In genomic region chr22:29348956-29349355, GRCh38 we compare ENCODE assay signal across 27 cellular contexts. TPM values are rescaled to one million over a fixed set of nuclear protein-coding genes. Genes with fewer than 3 reads are reported as not detected.
DNase-seq lines count a peak whose midpoint lies in the region; ATAC-seq, FAIRE-seq and TF ChIP-seq lines count a peak whose summit lies in the region.
"Had no signal": no experiment of that assay in that cellular context is flagged by ENCODE, and none has a peak within 500 bp of the region (broad histone marks: within the 10 kb centered on the region; RNA-seq: fewer than 3 reads in every experiment).

No MANE protein-coding gene starts in this region.

- no peak overlapping the region for H2BK120ac ChIP-seq in neuronal stem cell (ENCODE audit: low read depth, low read length)

- H3K14ac ChIP-seq in neuronal stem cell (ENCODE audit: low read length): no peak overlapping the region

- no peaks in the 10 kb centered on the region for H3K9me3 ChIP-seq in neuronal stem cell (replicated peaks in 1 of 2; ENCODE audit: control insufficient read depth in 2 of 2, insufficient read depth in 1 of 2, low read depth in 1 of 2, low read length in 2 of 2)
- H3K9me3 ChIP-seq in esophagus squamous epithelium: no peaks in the 10 kb centered on the region
- H3K9me3 ChIP-seq: ascending aorta, spleen, tibial nerve had no signal

- no peak overlapping the region for H3K9ac ChIP-seq in neuronal stem cell (ENCODE audit: low read depth, low read length, poor library complexity)

- H3K18ac ChIP-seq in neuronal stem cell (ENCODE audit: low read length): no peak overlapping the region

- H2BK15ac ChIP-seq in neuronal stem cell (ENCODE audit: low read length): no peak overlapping the region

- no peak for DNase-seq in GM12892 (ENCODE audit: insufficient read length)
- peak; percentile 88 for DNase-seq in NCI-H510A (lab: John Stamatoyannopoulos, UW)
- no peak for DNase-seq in caudate nucleus (lab: John Stamatoyannopoulos, UW)
- DNase-seq in neuronal stem cell (ENCODE audit: low spot score): no peak
- DNase-seq in esophagus squamous epithelium (lab: John Stamatoyannopoulos, UW): no peak
- DNase-seq: activated CD4-positive, alpha-beta T cell treated with anti-CD3 and anti-CD28 coated beads for 4 hours; activated gamma-delta T cell; activated naive CD8-positive, alpha-beta T cell treated with anti-CD3 and anti-CD28 coated beads, Interleukin-2, amount 10 ng/mL, durations not matched to agents 7 days and 5 days; activated T-cell treated with anti-CD3 and anti-CD28 coated beads for 4 hours; CD8-positive, alpha-beta T cell; head of caudate nucleus; HFFc6; IMR-90; MM.1S; NCI-H82; spleen; T-helper 17 cell had no signal

- FAIRE-seq in GM12892 (lab: Jason Lieb, UNC): peak; percentile 30
- FAIRE-seq: keratinocyte had no signal

- TF ChIP-seq POLR2A in GM12892 (IDR thresholded peaks at IDR 0.05; ENCODE audit: low read depth, low read length) (no peak), esophagus squamous epithelium (IDR thresholded peaks at IDR 0.05) (no peak)

- H3K36me3 ChIP-seq in neuronal stem cell (replicated peaks in 1 of 2; ENCODE audit: control insufficient read depth in 2 of 2, insufficient read depth in 2 of 2, low read length in 2 of 2) (peaks cover 39 to 93% of the 10 kb centered on the region in 2 donors), esophagus squamous epithelium (peaks cover 60 to 100% (median 63%) of the 10 kb centered on the region in 3 donors)

- no peak overlapping the region for H4K91ac ChIP-seq in neuronal stem cell (ENCODE audit: low read depth, low read length, poor library complexity)

- ATAC-seq in GM21576 (IDR thresholded peaks at IDR 0.05; ENCODE audit: unreplicated experiment) (no peak), HG02973 (IDR thresholded peaks at IDR 0.05; ENCODE audit: unreplicated experiment) (no peak), HG02840 (IDR thresholded peaks at IDR 0.05; ENCODE audit: low FRiP score, unreplicated experiment) (no peak)
- ATAC-seq: CD8-positive, alpha-beta T cell; right cardiac atrium; SK-N-SH treated with all-trans-retinoic acid at 6 μM for 48 hours; T-helper 17 cell had no signal

- no peak overlapping the region for H2BK12ac ChIP-seq in neuronal stem cell (ENCODE audit: low read length)

- no peak overlapping the region for H4K8ac ChIP-seq in neuronal stem cell (ENCODE audit: low read depth, low read length)

- H3K4me1 ChIP-seq in neuronal stem cell (ENCODE audit: control insufficient read depth in 2 of 2, insufficient read depth in 1 of 2, low read depth in 1 of 2, low read length in 2 of 2) (peaks cover 0 to 10% of the 10 kb centered on the region in 2 donors), esophagus squamous epithelium (peaks cover 0 to 23% (median 0%) of the 10 kb centered on the region in 3 donors)
- H3K4me1 ChIP-seq: spleen, tibial nerve had no signal

- H3K23ac ChIP-seq in neuronal stem cell (ENCODE audit: low read depth, low read length, poor library complexity): peak overlapping the region; percentile 8

- H2BK5ac ChIP-seq in neuronal stem cell (ENCODE audit: low read length): no peak overlapping the region

- no CpG with 5 or more reads among the region's 18 CpGs for WGBS in neuronal stem cell (ENCODE audit: extremely low coverage in 2 of 2, insufficient read length in 2 of 2, insufficient replicate concordance in 1 of 2), 2 donors
- 83% methylated on average over 11 to 14 of the region's 18 CpGs for WGBS in esophagus squamous epithelium, 2 donors

- H3K4me2 ChIP-seq in neuronal stem cell (ENCODE audit: insufficient read depth, low read length, poor library complexity, severe bottlenecking): no peak overlapping the region

- H3K27ac ChIP-seq in caudate nucleus (ENCODE audit: low read depth, low read length) (peak overlapping the region; percentile 11), neuronal stem cell (replicated peaks; ENCODE audit: low read length) (no peak overlapping the region), esophagus squamous epithelium (no peak overlapping the region)
- H3K27ac ChIP-seq: ascending aorta, spleen, tibial nerve had no signal

- no peak overlapping the region for H3K4me3 ChIP-seq in neuronal stem cell (ENCODE audit: low read length in 2 of 2)
- H3K4me3 ChIP-seq in esophagus squamous epithelium: no peak overlapping the region
- H3K4me3 ChIP-seq: ascending aorta, lung, spleen, tibial nerve had no signal

- no peaks in the 10 kb centered on the region for H3K79me1 ChIP-seq in neuronal stem cell (ENCODE audit: low read depth, low read length)

- TF ChIP-seq CTCF in esophagus squamous epithelium (IDR thresholded peaks at IDR 0.05): no peak

- H2AK5ac ChIP-seq in neuronal stem cell (ENCODE audit: low read depth, low read length): no peak overlapping the region

- H3K4ac ChIP-seq in neuronal stem cell (ENCODE audit: low read length): no peak overlapping the region

- H2AFZ ChIP-seq in neuronal stem cell (ENCODE audit: low read length): no peak overlapping the region

- H3K27me3 ChIP-seq in neuronal stem cell (ENCODE audit: control insufficient read depth in 3 of 3, insufficient read depth in 3 of 3, low read depth in 1 of 3, low read length in 3 of 3): no peaks in the 10 kb centered on the region
- no peaks in the 10 kb centered on the region for H3K27me3 ChIP-seq in esophagus squamous epithelium
- H3K27me3 ChIP-seq: ascending aorta, spleen, tibial nerve had no signal

- intact Hi-C loops in esophagus squamous epithelium (cut with DNase I): no loop called here

RNA-seq across cellular contexts. Expression of gene RASL10A, which starts 33.5 kb away (rescaled TPM):
- not detected for polyA plus RNA-seq in GM12892 (2012; ENCODE audit: missing spikeins)
- 0.56 TPM for polyA plus RNA-seq in neuronal stem cell (2013, experiment 1 of 2)
- polyA plus RNA-seq in neuronal stem cell (2013, experiment 2 of 2): 0.53 TPM
- total RNA-seq in esophagus squamous epithelium: 1 to 10 TPM in 1 of 4 donors, under 1 TPM in 2, not detected in 1; 0.38 to 3.5 (median 0.75) TPM
- total RNA-seq: A673, ascending aorta, IMR-90 had no signal
- polyA plus RNA-seq: keratinocyte had no signal

RNA-seq across cellular contexts. Expression of gene AP1B1, which starts 39.4 kb away (rescaled TPM):
- polyA plus RNA-seq in GM12892 (2012; ENCODE audit: missing spikeins): 28.3 TPM
- polyA plus RNA-seq in neuronal stem cell (2013, experiment 1 of 2): 25.9 TPM
- 25.4 TPM for polyA plus RNA-seq in neuronal stem cell (2013, experiment 2 of 2)
- total RNA-seq in esophagus squamous epithelium: 100 to 1,000 TPM in 2 of 4 donors, 10 to 100 TPM in 2; 63.5 to 144 (median 95.4) TPM

RNA-seq across cellular contexts. Expression of gene GAS2L1, which starts 42.5 kb away (rescaled TPM):
- polyA plus RNA-seq in GM12892 (2012; ENCODE audit: missing spikeins): not detected
- 7.7 TPM for polyA plus RNA-seq in neuronal stem cell (2013, experiment 1 of 2)
- polyA plus RNA-seq in neuronal stem cell (2013, experiment 2 of 2): 7.4 TPM
- total RNA-seq in esophagus squamous epithelium: 10 to 100 TPM; 26.9 to 52.1 (median 36.9) TPM
- total RNA-seq: CD8-positive, alpha-beta T cell had no signal
